ENCODE assay signal across 9 cellular contexts in genomic region chr15:74790080-74790916, GRCh38. TPM values are rescaled to one million over a fixed set of nuclear protein-coding genes. Genes with fewer than 3 reads are reported as not detected.
DNase-seq lines count a peak whose midpoint lies in the region; ATAC-seq, FAIRE-seq and TF ChIP-seq lines count a peak whose summit lies in the region.
"Had no signal": no experiment of that assay in that cellular context is flagged by ENCODE, and none has a peak within 500 bp of the region (broad histone marks: within the 10 kb centered on the region; RNA-seq: fewer than 3 reads in every experiment).

No MANE protein-coding gene starts in this region.

- peaks cover 26 to 81% of the 10 kb centered on the region in 2 donors for H3K4me1 ChIP-seq in adrenal gland (replicated peaks in 1 of 2)

- TF ChIP-seq CTCF in adrenal gland (IDR thresholded peaks at IDR 0.05), result no peak

- no peak for DNase-seq in GM12892 (ENCODE audit: insufficient read length)
- peak; percentile 88 for DNase-seq in NAMALWA (ENCODE audit: low spot score)
- peak in 6 of 7 donors; percentile 67 to 87 (median 82) for DNase-seq in adrenal gland
- peak; percentile 91 for DNase-seq in iris pigment epithelial cell (ENCODE audit: low read depth)
- peak; percentile 66 for DNase-seq in stimulated activated naive CD8-positive, alpha-beta T cell treated with anti-CD3 and anti-CD28 coated beads, Interleukin-15, Interleukin-2, amounts not matched to agents 100 U/mL and 50 U/mL, for 24 hours
- DNase-seq in GM19238 (ENCODE audit: insufficient read length, low spot score), result no peak

- no peaks in the 10 kb centered on the region for H3K36me3 ChIP-seq in adrenal gland (replicated peaks in 1 of 2)

- no peak for TF ChIP-seq POLR2A in GM12892 (IDR thresholded peaks at IDR 0.05; ENCODE audit: low read depth, low read length)
- TF ChIP-seq POLR2A in adrenal gland (IDR thresholded peaks at IDR 0.05), result no peak

- ATAC-seq in stimulated activated naive CD8-positive, alpha-beta T cell treated with anti-CD3 and anti-CD28 coated beads, Interleukin-15, Interleukin-2, amounts not matched to agents 100 U/mL and 50 U/mL, for 24 hours, result peak; percentile 10
- ATAC-seq in HG02678 (IDR thresholded peaks at IDR 0.05; ENCODE audit: unreplicated experiment) (no peak), GM19328 (IDR thresholded peaks at IDR 0.05; ENCODE audit: unreplicated experiment) (no peak)

- intact Hi-C loops in adrenal gland (cut with DNase I), result no loop called here

- WGBS in adrenal gland, 4 donors, result 23 to 30% (median 26%) methylated on average over 8 to 15 of the region's 15 CpGs

- H3K27me3 ChIP-seq in adrenal gland, result no peaks in the 10 kb centered on the region

- H3K27ac ChIP-seq in adrenal gland, result peak overlapping the region in 3 of 5 donors; percentile 39 to 83 (median 60)

- H3K4me3 ChIP-seq in adrenal gland, result peak overlapping the region in 1 of 4 donors; percentile 9

- H3K9me3 ChIP-seq in adrenal gland (replicated peaks in 1 of 3), result no peaks in the 10 kb centered on the region

- FAIRE-seq in GM12892 (lab: Jason Lieb, UNC), result peak; percentile 21

RNA-seq across cellular contexts. Expression of gene CSK, which starts 8.4 kb away (rescaled TPM):
- 114 TPM for polyA plus RNA-seq in GM12892 (2012; ENCODE audit: missing spikeins)
- total RNA-seq in adrenal gland, result 10 to 100 TPM; 13.8 to 59.4 (median 30.1) TPM
- polyA plus RNA-seq in adrenal gland, result 10 to 100 TPM; 20.5 to 46.4 (median 25.8) TPM

RNA-seq across cellular contexts. Expression of gene LMAN1L, which starts 22.3 kb away (rescaled TPM):
- 0.45 TPM for polyA plus RNA-seq in GM12892 (2012; ENCODE audit: missing spikeins)
- total RNA-seq in adrenal gland, result 10 to 100 TPM in 1 of 8 donors, 1 to 10 TPM in 6, not detected in 1; 1.6 to 11.2 (median 5.1) TPM
- polyA plus RNA-seq in adrenal gland, result 10 to 100 TPM in 1 of 3 donors, 1 to 10 TPM in 1, under 1 TPM in 1; 0.88 to 12.5 (median 7.3) TPM
- total RNA-seq: subcutaneous adipose tissue had no signal

RNA-seq across cellular contexts. Expression of gene CPLX3, which starts 36.1 kb away (rescaled TPM):
- polyA plus RNA-seq in GM12892 (2012; ENCODE audit: missing spikeins), result not detected
- 1 to 10 TPM in 2 of 8 donors, under 1 TPM in 4, not detected in 2; 0.51 to 3.6 (median 0.75) TPM for total RNA-seq in adrenal gland
- 10 to 100 TPM in 2 of 3 donors, 1 to 10 TPM in 1; 1.1 to 24.1 (median 24.0) TPM for polyA plus RNA-seq in adrenal gland
- total RNA-seq: subcutaneous adipose tissue had no signal

RNA-seq across cellular contexts. Expression of gene CYP1A2, which starts 41.7 kb away (rescaled TPM):
- polyA plus RNA-seq in GM12892 (2012; ENCODE audit: missing spikeins), result 0.15 TPM
- total RNA-seq in adrenal gland, result not detected
- not detected for polyA plus RNA-seq in adrenal gland
- total RNA-seq: subcutaneous adipose tissue had no signal

RNA-seq across cellular contexts. Expression of gene ULK3, which starts 52.7 kb away (rescaled TPM):
- 25.0 TPM for polyA plus RNA-seq in GM12892 (2012; ENCODE audit: missing spikeins)
- 10 to 100 TPM; 30.1 to 83.6 (median 52.5) TPM for total RNA-seq in adrenal gland
- polyA plus RNA-seq in adrenal gland, result 100 to 1,000 TPM in 2 of 3 donors, 10 to 100 TPM in 1; 21.7 to 126 (median 124) TPM

Comparison
In these comparisons a context has a peak if more than half of its experiments do, and no peak if none do; other contexts are left out.
1. DNase-seq: peak in NAMALWA (single experiment), adrenal gland (6 of 7), iris pigment epithelial cell (single experiment) and stimulated activated naive CD8-positive, alpha-beta T cell treated with anti-CD3 and anti-CD28 coated beads, Interleukin-15, Interleukin-2, amounts not matched to agents 100 U/mL and 50 U/mL, for 24 hours (single experiment); none in GM12892 (single experiment) and GM19238 (single experiment).